Comparison of ENCODE assay signal across 8 cellular contexts in the genomic region with DNA sequence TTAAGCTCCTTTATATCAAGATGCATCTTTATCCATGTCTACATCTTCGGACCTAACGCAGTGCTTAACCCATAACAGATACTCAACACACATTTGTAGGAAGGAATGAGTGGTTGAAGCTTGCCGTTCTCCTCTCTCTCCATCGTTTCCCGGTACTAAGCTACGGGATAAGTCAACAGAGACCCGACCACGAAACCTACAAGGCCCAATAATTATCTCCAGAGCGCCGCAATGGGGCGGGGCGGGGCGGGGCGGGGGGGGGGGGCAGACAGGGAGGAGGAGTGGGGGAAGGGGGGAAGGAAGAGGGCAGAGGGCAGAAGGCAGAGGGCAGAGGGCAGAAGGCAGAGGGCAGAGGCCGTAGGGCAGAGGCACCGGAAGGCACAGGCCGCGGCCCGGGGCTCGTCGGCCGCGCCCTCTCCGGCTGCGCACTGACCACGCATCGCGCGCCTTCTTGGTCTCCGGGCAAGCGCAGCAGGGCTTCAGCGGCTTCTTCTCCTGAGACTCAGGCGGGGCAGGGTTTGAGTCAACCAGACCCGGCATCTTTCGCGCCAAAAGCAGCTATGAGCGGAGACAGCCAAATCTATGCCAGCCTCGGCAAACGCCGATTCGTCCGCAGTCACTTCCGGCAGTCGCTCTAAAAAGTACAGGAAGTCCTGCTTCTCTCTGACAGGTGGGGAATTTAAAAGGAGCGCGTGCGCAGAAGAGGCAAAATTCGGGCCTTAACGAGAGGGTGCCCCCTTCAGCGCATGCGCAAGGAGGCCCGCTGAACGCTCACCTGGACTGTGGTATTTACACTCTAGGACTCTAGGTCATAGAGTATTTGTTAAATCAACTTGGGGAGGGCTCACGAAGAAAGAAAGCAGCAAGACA. TPM values are rescaled to one million over a fixed set of nuclear protein-coding genes. Genes with fewer than 3 reads are reported as not detected.
DNase-seq lines count a peak whose midpoint lies in the region; ATAC-seq lines count a peak whose summit lies in the region.

A gene with protein sequence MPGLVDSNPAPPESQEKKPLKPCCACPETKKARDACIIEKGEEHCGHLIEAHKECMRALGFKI (minus strand): TSS at position 636 of the 870 bp plus-strand sequence. CDS start 96 bp downstream, at position 540.

- H3K4me1 Mint-ChIP-seq in effector memory CD8-positive, alpha-beta T cell (ENCODE audit: low read depth in 2 of 2): peaks cover 17 to 29% of the 10 kb centered on the region in 2 donors
- H3K4me1 Mint-ChIP-seq in memory B cell: peaks cover 21% of the 10 kb centered on the region

- DNase-seq in CMK (ENCODE audit: low read depth) (peak; percentile 89), HT1080 (ENCODE audit: low read depth) (peak; percentile 97), NOMO-1 treated with DMSO at 0.1 percent for 48 hours (lab: John Stamatoyannopoulos, UW; ENCODE audit: unreplicated experiment) (peak; percentile 97), memory B cell (ENCODE audit: low spot score in 2 of 2) (peak; percentile 88 to 96)
- peak; percentile 94 to 95 for DNase-seq in activated CD8-positive, alpha-beta memory T cell treated with anti-CD3 and anti-CD28 coated beads for 4 hours (ENCODE audit: low read depth in 2 of 2)
- DNase-seq in effector memory CD8-positive, alpha-beta T cell: peak; percentile 93 to 94 (median 93)
- peak; percentile 86 for DNase-seq in stimulated activated CD8-positive, alpha-beta memory T cell treated with anti-CD3 and anti-CD28 coated beads, Interleukin-12 subunit alpha, Interleukin-12 subunit beta, amount 100 ng/mL, for 24 hours (ENCODE audit: extremely low read depth)

- no peaks in the 10 kb centered on the region for H3K9me3 Mint-ChIP-seq in effector memory CD8-positive, alpha-beta T cell
- no peaks in the 10 kb centered on the region for H3K9me3 Mint-ChIP-seq in memory B cell

- H3K27me3 Mint-ChIP-seq in effector memory CD8-positive, alpha-beta T cell: no peaks in the 10 kb centered on the region
- no peaks in the 10 kb centered on the region for H3K27me3 Mint-ChIP-seq in memory B cell

- peak within 1 kb of the TSS; percentile 81 to 84 for H3K4me3 Mint-ChIP-seq in effector memory CD8-positive, alpha-beta T cell
- H3K4me3 Mint-ChIP-seq in memory B cell: peak within 1 kb of the TSS; percentile 84

- peak within 1 kb of the TSS; percentile 92 to 96 for H3K27ac Mint-ChIP-seq in effector memory CD8-positive, alpha-beta T cell
- H3K27ac Mint-ChIP-seq in memory B cell: peak within 1 kb of the TSS; percentile 99

- H3K36me3 Mint-ChIP-seq in effector memory CD8-positive, alpha-beta T cell (ENCODE audit: insufficient read depth): peaks cover 28% of the 10 kb centered on the region
- H3K36me3 Mint-ChIP-seq in memory B cell: peaks cover 6% of the 10 kb centered on the region

- ATAC-seq in GM21360 (IDR thresholded peaks at IDR 0.05; ENCODE audit: unreplicated experiment) (peak; percentile 88), memory B cell (ENCODE audit: low read depth) (peak; percentile 86)
- peak; percentile 88 for ATAC-seq in effector memory CD8-positive, alpha-beta T cell (replicated peaks)

RNA-seq across cellular contexts. Expression of the gene that starts here (rescaled TPM):
- 109 and 121 TPM in 2 replicates for total RNA-seq in HT1080 (2014; rRNA removed; shearing (Covaris generic))
- 78.8 and 87.1 TPM in 2 replicates for polyA plus RNA-seq in HT1080 (2015; cell fraction: cytosol; rRNA removed)
- 26.5 and 27.4 TPM in 2 replicates for polyA plus RNA-seq in HT1080 (2015; cell fraction: nucleus; rRNA removed)

Comparison
In these comparisons a context has a peak if more than half of its experiments do, and no peak if none do; other contexts are left out.
1. Peak in every context shown above with its lines: DNase-seq and ATAC-seq.